In the genomic region with DNA sequence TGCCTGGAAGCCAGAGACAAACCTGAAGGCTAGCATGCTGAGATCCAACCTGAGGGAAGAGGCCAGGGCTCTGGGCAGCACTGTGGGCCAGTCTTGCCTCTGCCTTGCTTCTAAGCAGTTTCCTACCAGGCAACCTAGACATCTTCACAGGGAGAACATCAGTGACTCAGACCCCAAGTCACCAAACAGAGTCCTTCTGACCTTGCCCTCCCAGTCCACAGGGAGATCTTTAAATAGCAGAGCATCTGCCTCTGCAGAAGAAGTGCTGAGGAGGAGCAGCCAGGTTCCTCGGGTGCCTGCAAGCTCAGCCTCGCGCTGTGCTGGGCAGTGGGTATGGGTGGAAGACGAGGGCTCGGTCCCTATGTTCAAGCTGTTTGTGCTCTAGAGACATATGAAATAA, we compare ENCODE assay signal across 29 cellular contexts.
DNase-seq lines count a peak whose midpoint lies in the region; ATAC-seq and TF ChIP-seq lines count a peak whose summit lies in the region.
"Had no signal": no experiment of that assay in that cellular context is flagged by ENCODE, and none has a peak within 500 bp of the region (broad histone marks: within the 10 kb centered on the region; RNA-seq: fewer than 3 reads in every experiment).

No MANE protein-coding gene starts in this region.

- H3K9me3 Mint-ChIP-seq in brain: no peaks in the 10 kb centered on the region
- H3K9me3 Mint-ChIP-seq in endodermal cell: no peaks in the 10 kb centered on the region
- H3K9me3 Mint-ChIP-seq: naive B cell had no signal

- ATAC-seq in HG03442 (IDR thresholded peaks at IDR 0.05; ENCODE audit: unreplicated experiment) (no peak), SK-N-SH treated with all-trans-retinoic acid at 6 μM for 48 hours (no peak; the same call in 2 of the 3 replicates)
- ATAC-seq: activated CD8-positive, alpha-beta T cell treated with anti-CD3 and anti-CD28 coated beads, Interleukin-2, amount 10 ng/mL, durations not matched to agents 7 days and 5 days had no signal

- no peak overlapping the region for H3K14ac ChIP-seq in mesenchymal stem cell (ENCODE audit: low read length in 2 of 2)

- no peak overlapping the region for H3K4me2 ChIP-seq in mesenchymal stem cell (ENCODE audit: low read length, poor library complexity, severe bottlenecking)

- H3K4ac ChIP-seq in mesenchymal stem cell (ENCODE audit: low read depth in 1 of 2, low read length in 2 of 2): no peak overlapping the region

- TF ChIP-seq CTCF in brain (conservative IDR thresholded peaks at IDR 0.05) (no peak), endodermal cell (conservative IDR thresholded peaks at IDR 0.05) (no peak)

- H3K9ac ChIP-seq in mesenchymal stem cell (ENCODE audit: low read length) (no peak overlapping the region), endodermal cell (ENCODE audit: extremely low read depth, low read length, poor library complexity, severe bottlenecking) (no peak overlapping the region)

- peak; percentile 28 for DNase-seq in AG08395 (ENCODE audit: low spot score)
- DNase-seq in G401 (ENCODE audit: low spot score): peak; percentile 24
- DNase-seq in mesenchymal stem cell: peak; percentile 30
- no peak for DNase-seq in endodermal cell
- no peak for DNase-seq in effector CD4-positive, alpha-beta T cell
- DNase-seq: activated CD4-positive, CD25-positive, alpha-beta regulatory T cell treated with anti-CD3 and anti-CD28 coated beads, Interleukin-2, amount 50 U/mL, for 72 hours; activated CD8-positive, alpha-beta T cell treated with anti-CD3 and anti-CD28 coated beads, Interleukin-2, amount 10 ng/mL, durations not matched to agents 7 days and 5 days; activated gamma-delta T cell; activated T-cell treated with anti-CD3 and anti-CD28 coated beads for 4 hours; EL; heart left ventricle; KBM-7; MM.1S; naive B cell; NCI-H1436 treated with DMSO at 0.1 percent for 48 hours; NCI-H2107; NCI-H510A; pancreas; SIG-M5; stimulated activated CD4-positive, alpha-beta T cell treated with anti-CD3 and anti-CD28 coated beads, Interleukin-12 subunit alpha, Interleukin-12 subunit beta, amount 100 ng/mL, for 4 hours; stimulated activated CD4-positive, alpha-beta T cell treated with anti-CD3 and anti-CD28 coated beads, Interleukin-4, amount 100 ng/mL, for 4 hours; stomach had no signal

- H2AK5ac ChIP-seq in mesenchymal stem cell (ENCODE audit: low read length, severe bottlenecking): no peak overlapping the region

- no peaks in the 10 kb centered on the region for H3K27me3 ChIP-seq in mesenchymal stem cell (ENCODE audit: control insufficient read depth in 1 of 2, insufficient read depth in 1 of 2, low read length in 2 of 2)
- H3K27me3 ChIP-seq in endodermal cell (ENCODE audit: control insufficient read depth, insufficient read depth, low read length, poor library complexity, severe bottlenecking): no peaks in the 10 kb centered on the region
- H3K27me3 ChIP-seq: adrenal gland, heart left ventricle, pancreas, right atrium auricular region, stomach, tibial artery had no signal

- no peak overlapping the region for H2AFZ ChIP-seq in mesenchymal stem cell (ENCODE audit: low read depth, low read length)

- no peak overlapping the region for H3K23ac ChIP-seq in mesenchymal stem cell (ENCODE audit: low read length in 2 of 2)

- no peak overlapping the region for H2BK15ac ChIP-seq in mesenchymal stem cell (ENCODE audit: low read depth, poor library complexity, severe bottlenecking)

- H3K36me3 Mint-ChIP-seq in brain: peaks cover 57% of the 10 kb centered on the region
- H3K36me3 Mint-ChIP-seq in endodermal cell (ENCODE audit: low read depth): peaks cover 44% of the 10 kb centered on the region

- no peak overlapping the region for H4K91ac ChIP-seq in mesenchymal stem cell (ENCODE audit: low read length)

- H2BK12ac ChIP-seq in mesenchymal stem cell (ENCODE audit: low read length in 2 of 2): no peak overlapping the region

- H2BK5ac ChIP-seq in mesenchymal stem cell (ENCODE audit: low read depth, low read length, poor library complexity, severe bottlenecking): no peak overlapping the region

- H3K79me1 ChIP-seq in mesenchymal stem cell (replicated peaks; ENCODE audit: low read length, poor library complexity, severe bottlenecking): peaks cover 11% of the 10 kb centered on the region

- peaks cover 17% of the 10 kb centered on the region for H3K4me1 Mint-ChIP-seq in brain
- peaks cover 7% of the 10 kb centered on the region for H3K4me1 Mint-ChIP-seq in endodermal cell

- no peak overlapping the region for H3K18ac ChIP-seq in mesenchymal stem cell (ENCODE audit: low read depth in 1 of 2, low read length in 2 of 2)

- H3K4me3 ChIP-seq in mesenchymal stem cell (ENCODE audit: insufficient read depth in 1 of 2, low read depth in 1 of 2, low read length in 2 of 2) (peak overlapping the region in 1 of 2 experiments; percentile 17), endodermal cell (ENCODE audit: low read length) (no peak overlapping the region)
- H3K4me3 ChIP-seq: adrenal gland, coronary artery, heart left ventricle, pancreas, right atrium auricular region, tibial artery had no signal

- WGBS in mesenchymal stem cell: 96% methylated on average over 5 of the region's 5 CpGs
- 94% methylated on average over 5 of the region's 5 CpGs; no CpG with 5 or more reads in 1 of the 2 experiments for WGBS in endodermal cell (ENCODE audit: insufficient coverage in 1 of 2, insufficient read length in 1 of 2), 2 experiments

- in situ Hi-C loops in G401 (cut with HindIII; ENCODE audit: low sequenced_read_pairs): no loop called here

- H3K36me3 ChIP-seq in mesenchymal stem cell (ENCODE audit: control insufficient read depth in 1 of 2, insufficient read depth in 2 of 2, low read depth in 1 of 2, low read length in 2 of 2) (peaks cover 2 to 38% of the 10 kb centered on the region in 2 experiments), endodermal cell (ENCODE audit: control insufficient read depth, insufficient read depth, low read length) (peaks cover 30% of the 10 kb centered on the region)
- H3K36me3 ChIP-seq: right atrium auricular region had no signal

- H3K4me1 ChIP-seq in mesenchymal stem cell (ENCODE audit: control insufficient read depth, insufficient read depth, low read depth, low read length) (peaks cover 8% of the 10 kb centered on the region), endodermal cell (ENCODE audit: control insufficient read depth, insufficient read depth, low read length) (no peaks in the 10 kb centered on the region)
- H3K4me1 ChIP-seq: adrenal gland, pancreas, tibial artery had no signal

- H3K27ac ChIP-seq in mesenchymal stem cell (ENCODE audit: low read length, poor library complexity, severe bottlenecking): no peak overlapping the region
- no peak overlapping the region for H3K27ac ChIP-seq in endodermal cell (ENCODE audit: low read depth, low read length)
- H3K27ac ChIP-seq: adrenal gland, coronary artery, heart left ventricle, pancreas, right atrium auricular region, tibial artery had no signal

- no peak overlapping the region for H2BK120ac ChIP-seq in mesenchymal stem cell (ENCODE audit: low read depth, low read length)

- H3K27ac Mint-ChIP-seq in brain (peak overlapping the region in 3 of 5 experiments; percentile 0 to 23 (median 14)), endodermal cell (no peak overlapping the region)
- H3K27ac Mint-ChIP-seq: activated CD8-positive, alpha-beta T cell treated with anti-CD3 and anti-CD28 coated beads, Interleukin-2, amount 10 ng/mL, durations not matched to agents 7 days and 5 days had no signal

- H3K27me3 Mint-ChIP-seq in brain (no peaks in the 10 kb centered on the region), endodermal cell (ENCODE audit: insufficient read depth) (no peaks in the 10 kb centered on the region)
- H3K27me3 Mint-ChIP-seq: naive B cell had no signal

- H3K4me3 Mint-ChIP-seq in brain (no peak overlapping the region), endodermal cell (no peak overlapping the region)
- H3K4me3 Mint-ChIP-seq: activated CD8-positive, alpha-beta T cell treated with anti-CD3 and anti-CD28 coated beads, Interleukin-2, amount 10 ng/mL, durations not matched to agents 7 days and 5 days; naive B cell had no signal

- H3K9me3 ChIP-seq in mesenchymal stem cell (ENCODE audit: control insufficient read depth, low read length) (no peaks in the 10 kb centered on the region), endodermal cell (ENCODE audit: control insufficient read depth, low read length) (no peaks in the 10 kb centered on the region)
- H3K9me3 ChIP-seq: adrenal gland, heart left ventricle, pancreas, right atrium auricular region, stomach, tibial artery had no signal

- no peak overlapping the region for H4K8ac ChIP-seq in mesenchymal stem cell (ENCODE audit: low read length)

TF ChIP-seq in SK-N-SH treated with all-trans-retinoic acid at 6 μM for 48 hours, 23 proteins besides CTCF, POLR2A, EP300 and RAD21:
- TF ChIP-seq BACH2 (CRISPR knock-in tag; IDR thresholded peaks at IDR 0.05; ENCODE audit: borderline replicate concordance) (no peak), ESRRG (CRISPR knock-in tag; IDR thresholded peaks at IDR 0.05) (no peak), TOX (CRISPR knock-in tag; IDR thresholded peaks at IDR 0.05; ENCODE audit: borderline replicate concordance) (no peak), ZFP30 (CRISPR knock-in tag; IDR thresholded peaks at IDR 0.05) (no peak), ZFP3 (CRISPR knock-in tag; IDR thresholded peaks at IDR 0.05) (no peak), ISL1 (CRISPR knock-in tag; IDR thresholded peaks at IDR 0.05) (no peak), RARB (CRISPR knock-in tag; IDR thresholded peaks at IDR 0.05) (no peak), SNAI2 (CRISPR knock-in tag; IDR thresholded peaks at IDR 0.05) (no peak), PPARA (CRISPR knock-in tag; IDR thresholded peaks at IDR 0.05; ENCODE audit: borderline replicate concordance) (no peak), ZNF70 (CRISPR knock-in tag; IDR thresholded peaks at IDR 0.05) (no peak)
- TF ChIP-seq, protein P1, sequence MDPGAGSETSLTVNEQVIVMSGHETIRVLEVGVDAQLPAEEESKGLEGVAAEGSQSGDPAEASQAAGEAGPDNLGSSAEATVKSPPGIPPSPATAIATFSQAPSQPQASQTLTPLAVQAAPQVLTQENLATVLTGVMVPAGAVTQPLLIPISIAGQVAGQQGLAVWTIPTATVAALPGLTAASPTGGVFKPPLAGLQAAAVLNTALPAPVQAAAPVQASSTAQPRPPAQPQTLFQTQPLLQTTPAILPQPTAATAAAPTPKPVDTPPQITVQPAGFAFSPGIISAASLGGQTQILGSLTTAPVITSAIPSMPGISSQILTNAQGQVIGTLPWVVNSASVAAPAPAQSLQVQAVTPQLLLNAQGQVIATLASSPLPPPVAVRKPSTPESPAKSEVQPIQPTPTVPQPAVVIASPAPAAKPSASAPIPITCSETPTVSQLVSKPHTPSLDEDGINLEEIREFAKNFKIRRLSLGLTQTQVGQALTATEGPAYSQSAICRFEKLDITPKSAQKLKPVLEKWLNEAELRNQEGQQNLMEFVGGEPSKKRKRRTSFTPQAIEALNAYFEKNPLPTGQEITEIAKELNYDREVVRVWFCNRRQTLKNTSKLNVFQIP (CRISPR knock-in tag; IDR thresholded peaks at IDR 0.05; ENCODE audit: borderline replicate concordance, low read depth): no peak

Comparison
In these comparisons a context has a peak if more than half of its experiments do, and no peak if none do; other contexts are left out.
1. DNase-seq: peak in AG08395 (single experiment), G401 (single experiment) and mesenchymal stem cell (single experiment); none in endodermal cell (single experiment) and effector CD4-positive, alpha-beta T cell (single experiment).